Comparison of ENCODE assay signal across 1 cellular context in genomic region chr4:102868782-102869568, GRCh38.
TF ChIP-seq lines count a peak whose summit lies in the region.

CISD2 (plus strand) TSS chr4:102868992; CDS start chr4:102869085, 93 bp downstream.

TF ChIP-seq in K562, 482 proteins besides CTCF, POLR2A, EP300 and RAD21 (continued from another document and continues in another):
- TF ChIP-seq ZNF318 (IDR thresholded peaks at IDR 0.05; ENCODE audit: borderline replicate concordance in 1 of 2, low read depth in 1 of 2) = no peak
- TF ChIP-seq FOXK1 (CRISPR knock-in tag; IDR thresholded peaks at IDR 0.05; ENCODE audit: borderline replicate concordance) = peak; percentile 77; the same call in 1 of the 2 replicates
- TF ChIP-seq NFIX (CRISPR knock-in tag; IDR thresholded peaks at IDR 0.05; ENCODE audit: low read depth) = no peak
- TF ChIP-seq TOE1 (IDR thresholded peaks at IDR 0.05; ENCODE audit: borderline replicate concordance) = peak; percentile 92
- TF ChIP-seq TOE1 (CRISPR knock-in tag; IDR thresholded peaks at IDR 0.05; ENCODE audit: borderline replicate concordance, low read depth) = no peak
- no peak for TF ChIP-seq ZNF165 (CRISPR knock-in tag; IDR thresholded peaks at IDR 0.05; ENCODE audit: borderline replicate concordance)
- TF ChIP-seq SMARCE1 (IDR thresholded peaks at IDR 0.05) = peak; percentile 62; the same call in 1 of the 2 replicates
- peak; percentile 67 for TF ChIP-seq SAP30 (IDR thresholded peaks at IDR 0.05; ENCODE audit: borderline replicate concordance, insufficient read depth, low read depth, low read length, poor library complexity, severe bottlenecking)
- TF ChIP-seq CHD1 (IDR thresholded peaks at IDR 0.05; ENCODE audit: low read length) = no peak
- TF ChIP-seq POLR2AphosphoS5 (IDR thresholded peaks at IDR 0.05; ENCODE audit: control insufficient read depth, insufficient read depth, low read depth, low read length) = peak; percentile 85
- TF ChIP-seq TCF15 (CRISPR knock-in tag; IDR thresholded peaks at IDR 0.05) = no peak
- TF ChIP-seq NFYB (IDR thresholded peaks at IDR 0.05; ENCODE audit: extremely low read depth, insufficient read length) = no peak
- no peak for TF ChIP-seq KLF10 (CRISPR knock-in tag; IDR thresholded peaks at IDR 0.05)
- no peak for TF ChIP-seq ZBTB26 (CRISPR knock-in tag; IDR thresholded peaks at IDR 0.05)
- TF ChIP-seq, protein P1, sequence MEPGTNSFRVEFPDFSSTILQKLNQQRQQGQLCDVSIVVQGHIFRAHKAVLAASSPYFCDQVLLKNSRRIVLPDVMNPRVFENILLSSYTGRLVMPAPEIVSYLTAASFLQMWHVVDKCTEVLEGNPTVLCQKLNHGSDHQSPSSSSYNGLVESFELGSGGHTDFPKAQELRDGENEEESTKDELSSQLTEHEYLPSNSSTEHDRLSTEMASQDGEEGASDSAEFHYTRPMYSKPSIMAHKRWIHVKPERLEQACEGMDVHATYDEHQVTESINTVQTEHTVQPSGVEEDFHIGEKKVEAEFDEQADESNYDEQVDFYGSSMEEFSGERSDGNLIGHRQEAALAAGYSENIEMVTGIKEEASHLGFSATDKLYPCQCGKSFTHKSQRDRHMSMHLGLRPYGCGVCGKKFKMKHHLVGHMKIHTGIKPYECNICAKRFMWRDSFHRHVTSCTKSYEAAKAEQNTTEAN (CRISPR knock-in tag; IDR thresholded peaks at IDR 0.05) = no peak
- TF ChIP-seq TBP (optimal IDR thresholded peaks at IDR 0.05; ENCODE audit: low read depth, low read length) = peak; percentile 85
- TF ChIP-seq NR1H2 (CRISPR knock-in tag; IDR thresholded peaks at IDR 0.05) = peak; percentile 67; the same call in 1 of the 2 replicates
- 0 out of 2 replicates have a peak, but pooled peaks have one; percentile 21 for TF ChIP-seq ESRRA (IDR thresholded peaks at IDR 0.05; ENCODE audit: borderline replicate concordance, low read depth)
- TF ChIP-seq ZNF324 (CRISPR knock-in tag; IDR thresholded peaks at IDR 0.05) = no peak
- TF ChIP-seq USF2 (CRISPR knock-in tag; IDR thresholded peaks at IDR 0.05) = peak; percentile 95
- TF ChIP-seq CCAR2 (IDR thresholded peaks at IDR 0.05; ENCODE audit: low read depth, low read length) = no peak
- TF ChIP-seq, protein P2, sequence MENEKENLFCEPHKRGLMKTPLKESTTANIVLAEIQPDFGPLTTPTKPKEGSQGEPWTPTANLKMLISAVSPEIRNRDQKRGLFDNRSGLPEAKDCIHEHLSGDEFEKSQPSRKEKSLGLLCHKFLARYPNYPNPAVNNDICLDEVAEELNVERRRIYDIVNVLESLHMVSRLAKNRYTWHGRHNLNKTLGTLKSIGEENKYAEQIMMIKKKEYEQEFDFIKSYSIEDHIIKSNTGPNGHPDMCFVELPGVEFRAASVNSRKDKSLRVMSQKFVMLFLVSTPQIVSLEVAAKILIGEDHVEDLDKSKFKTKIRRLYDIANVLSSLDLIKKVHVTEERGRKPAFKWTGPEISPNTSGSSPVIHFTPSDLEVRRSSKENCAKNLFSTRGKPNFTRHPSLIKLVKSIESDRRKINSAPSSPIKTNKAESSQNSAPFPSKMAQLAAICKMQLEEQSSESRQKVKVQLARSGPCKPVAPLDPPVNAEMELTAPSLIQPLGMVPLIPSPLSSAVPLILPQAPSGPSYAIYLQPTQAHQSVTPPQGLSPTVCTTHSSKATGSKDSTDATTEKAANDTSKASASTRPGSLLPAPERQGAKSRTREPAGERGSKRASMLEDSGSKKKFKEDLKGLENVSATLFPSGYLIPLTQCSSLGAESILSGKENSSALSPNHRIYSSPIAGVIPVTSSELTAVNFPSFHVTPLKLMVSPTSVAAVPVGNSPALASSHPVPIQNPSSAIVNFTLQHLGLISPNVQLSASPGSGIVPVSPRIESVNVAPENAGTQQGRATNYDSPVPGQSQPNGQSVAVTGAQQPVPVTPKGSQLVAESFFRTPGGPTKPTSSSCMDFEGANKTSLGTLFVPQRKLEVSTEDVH (IDR thresholded peaks at IDR 0.05; ENCODE audit: low read depth, partially characterized antibody) = peak; percentile 81
- 0 out of 2 replicates have a peak, but pooled peaks have one; percentile 9 for TF ChIP-seq RFX5 (IDR thresholded peaks at IDR 0.05; ENCODE audit: low read depth, low read length)
- TF ChIP-seq RCOR1 (IDR thresholded peaks at IDR 0.05; ENCODE audit: borderline replicate concordance in 1 of 2, low read depth in 2 of 2, low read length in 2 of 2) = peak in 1 of 2 experiments; percentile 29; a peak in 2 of 4 replicates
- no peak for TF ChIP-seq POU5F1 (IDR thresholded peaks at IDR 0.05; ENCODE audit: borderline replicate concordance, low read depth, low read length, partially characterized antibody)
- peak; percentile 91 for TF ChIP-seq CXXC5 (CRISPR knock-in tag; IDR thresholded peaks at IDR 0.05)
- peak; percentile 81 to 91 for TF ChIP-seq MNT (conservative IDR thresholded peaks at IDR 0.05)
- TF ChIP-seq FOXK2 (conservative IDR thresholded peaks at IDR 0.05 in 1 of 2, IDR thresholded peaks at IDR 0.05 in 1 of 2; ENCODE audit: low read depth in 2 of 2) = peak; percentile 88
- peak; percentile 17 for TF ChIP-seq JUND (IDR thresholded peaks at IDR 0.05; ENCODE audit: borderline replicate concordance, low read depth, low read length)
- no peak; the same call in 2 of the 3 replicates for TF ChIP-seq JUND (tag; IDR thresholded peaks at IDR 0.05; ENCODE audit: borderline replicate concordance, low read depth, low read length)
- peak; percentile 78 for TF ChIP-seq PRDM10 (IDR thresholded peaks at IDR 0.05; ENCODE audit: partially characterized antibody)
- peak; percentile 93 for TF ChIP-seq RAD51 (IDR thresholded peaks at IDR 0.05; ENCODE audit: borderline replicate concordance, low read depth)
- TF ChIP-seq EWSR1 (IDR thresholded peaks at IDR 0.05; ENCODE audit: borderline replicate concordance, low read depth, partially characterized antibody) = no peak
- TF ChIP-seq MECOM (CRISPR knock-in tag; IDR thresholded peaks at IDR 0.05) = peak; percentile 44; the same call in 1 of the 2 replicates
- peak; percentile 61; the same call in 1 of the 2 replicates for TF ChIP-seq TAF7 (tag; IDR thresholded peaks at IDR 0.05)
- TF ChIP-seq PHB (CRISPR knock-in tag; IDR thresholded peaks at IDR 0.05) = peak; percentile 53; the same call in 1 of the 2 replicates
